In genomic region chr20:44961024-44961866, GRCh38 we compare ENCODE assay signal across 8 cellular contexts. TPM values are rescaled to one million over a fixed set of nuclear protein-coding genes. Genes with fewer than 3 reads are reported as not detected.
A peak's percentile ranks its signal among the peaks of the same experiment; 100 is the strongest.
DNase-seq lines count a peak whose midpoint lies in the region; ATAC-seq and TF ChIP-seq lines count a peak whose summit lies in the region.

No MANE protein-coding gene starts in this region.

- no peaks in the 10 kb centered on the region for H3K36me3 Mint-ChIP-seq in immature natural killer cell

- ATAC-seq in right cardiac atrium (no peak), GM18517 (IDR thresholded peaks at IDR 0.05; ENCODE audit: unreplicated experiment) (no peak), Right ventricle myocardium inferior (no peak)

- no peak for TF ChIP-seq CTCF in left ventricle myocardium inferior (IDR thresholded peaks at IDR 0.05; ENCODE audit: borderline replicate concordance)
- TF ChIP-seq CTCF in lower leg skin (IDR thresholded peaks at IDR 0.05): no peak
- TF ChIP-seq CTCF in GM13976 (IDR thresholded peaks at IDR 0.05; ENCODE audit: borderline replicate concordance, control extremely low read depth, extremely low read depth, insufficient read depth, missing control alignments): no peak

- DNase-seq in left ventricle myocardium inferior: no peak
- no peak for DNase-seq in right cardiac atrium
- peak; percentile 67 for DNase-seq in SW480 (ENCODE audit: low spot score)
- DNase-seq in immature natural killer cell: no peak
- DNase-seq in lower leg skin (ENCODE audit: low spot score in 2 of 2): no peak
- DNase-seq in GM13976 (ENCODE audit: low spot score): no peak
- DNase-seq in Right ventricle myocardium inferior (ENCODE audit: missing footprints): no peak

- no peaks in the 10 kb centered on the region for H3K9me3 Mint-ChIP-seq in immature natural killer cell

- H3K36me3 ChIP-seq in left ventricle myocardium inferior: peaks cover 1% of the 10 kb centered on the region

- peaks cover 32 to 45% of the 10 kb centered on the region in 2 donors for H3K4me1 Mint-ChIP-seq in immature natural killer cell

- intact Hi-C loops in left ventricle myocardium inferior (cut with micrococcal nuclease) (no loop called here), right cardiac atrium (cut with DNase I) (no loop called here), lower leg skin (cut with DNase I; ENCODE audit: low total_unique reads) (no loop called here), Right ventricle myocardium inferior (cut with DNase I) (loop anchor here (5.0 kb wide), 1 partner anchor 74 kb away; the partner anchor contains the start of gene YWHAB)

- no peaks in the 10 kb centered on the region for H3K9me3 ChIP-seq in left ventricle myocardium inferior (replicated peaks)
- no peaks in the 10 kb centered on the region for H3K9me3 ChIP-seq in right cardiac atrium (ENCODE audit: control insufficient read depth, low read length)

- peak overlapping the region; percentile 83 for H3K4me3 ChIP-seq in left ventricle myocardium inferior
- no peak overlapping the region for H3K4me3 ChIP-seq in right cardiac atrium (ENCODE audit: low read length)
- no peak overlapping the region for H3K4me3 ChIP-seq in lower leg skin (ENCODE audit: low read depth, poor library complexity, severe bottlenecking)

- peak overlapping the region in 4 of 6 donors; percentile 34 to 87 (median 64) for H3K27ac Mint-ChIP-seq in immature natural killer cell

- 49% methylated on average over 4 of the region's 4 CpGs for WGBS in right cardiac atrium
- WGBS in lower leg skin, 2 donors: 63 to 79% methylated on average over 4 of the region's 4 CpGs

- in situ Hi-C loops in GM13976 (cut with MboI; ENCODE audit: low sequenced_read_pairs, unreplicated experiment): no loop called here

- no peak for TF ChIP-seq POLR2A in lower leg skin (IDR thresholded peaks at IDR 0.05)

- no peak overlapping the region for H3K27ac ChIP-seq in left ventricle myocardium inferior (replicated peaks)
- no peak overlapping the region for H3K27ac ChIP-seq in right cardiac atrium (ENCODE audit: low read length)

- H3K27me3 Mint-ChIP-seq in immature natural killer cell (ENCODE audit: low read depth in 3 of 3): peaks cover 2 to 12% (median 4%) of the 10 kb centered on the region in 3 donors

- H3K4me3 Mint-ChIP-seq in immature natural killer cell: peak overlapping the region in 4 of 5 donors; percentile 54 to 97 (median 96)

- no peaks in the 10 kb centered on the region for H3K27me3 ChIP-seq in left ventricle myocardium inferior (ENCODE audit: low read depth)
- no peaks in the 10 kb centered on the region for H3K27me3 ChIP-seq in right cardiac atrium (ENCODE audit: control insufficient read depth, insufficient read depth)

- H3K4me1 ChIP-seq in left ventricle myocardium inferior: peaks cover 34% of the 10 kb centered on the region
- peaks cover 1% of the 10 kb centered on the region for H3K4me1 ChIP-seq in right cardiac atrium (ENCODE audit: control insufficient read depth, insufficient read depth, low read length)

RNA-seq across cellular contexts. Expression of gene TOMM34, which starts 1.0 kb away (rescaled TPM):
- 11.4 TPM for total RNA-seq in left ventricle myocardium inferior
- total RNA-seq in right cardiac atrium: 10 to 100 TPM; 12.1 to 16.8 (median 13.7) TPM
- 11.1 TPM for polyA plus RNA-seq in right cardiac atrium
- 10 to 100 TPM; 13.4 to 30.0 (median 24.8) TPM for polyA plus RNA-seq in immature natural killer cell
- total RNA-seq in lower leg skin: 10 to 100 TPM in 3 of 4 donors, 1 to 10 TPM in 1; 9.8 to 19.5 (median 12.4) TPM
- total RNA-seq in Right ventricle myocardium inferior: 10.3 TPM

RNA-seq across cellular contexts. Expression of gene STK4, which starts 5.1 kb away (rescaled TPM):
- 9.8 TPM for total RNA-seq in left ventricle myocardium inferior
- total RNA-seq in right cardiac atrium: 10 to 100 TPM; 13.8 to 14.4 (median 14.1) TPM
- 4.6 TPM for polyA plus RNA-seq in right cardiac atrium
- 100 to 1,000 TPM; 122 to 256 (median 133) TPM for polyA plus RNA-seq in immature natural killer cell
- total RNA-seq in lower leg skin: 10 to 100 TPM; 27.0 to 37.4 (median 28.2) TPM
- total RNA-seq in Right ventricle myocardium inferior: 10.3 TPM

RNA-seq across cellular contexts. Expression of gene PABPC1L, which starts 51.4 kb away (rescaled TPM):
- total RNA-seq in left ventricle myocardium inferior (2.4 TPM), right cardiac atrium (1 to 10 TPM; 3.6 to 5.3 (median 4.1) TPM), lower leg skin (10 to 100 TPM in 2 of 4 donors, 1 to 10 TPM in 2; 7.0 to 30.2 (median 9.6) TPM), Right ventricle myocardium inferior (2.3 TPM)
- polyA plus RNA-seq in right cardiac atrium (3.3 TPM), immature natural killer cell (under 1 TPM in 1 of 3 donors, not detected in 2; 0.99 TPM)
